In the genomic region with DNA sequence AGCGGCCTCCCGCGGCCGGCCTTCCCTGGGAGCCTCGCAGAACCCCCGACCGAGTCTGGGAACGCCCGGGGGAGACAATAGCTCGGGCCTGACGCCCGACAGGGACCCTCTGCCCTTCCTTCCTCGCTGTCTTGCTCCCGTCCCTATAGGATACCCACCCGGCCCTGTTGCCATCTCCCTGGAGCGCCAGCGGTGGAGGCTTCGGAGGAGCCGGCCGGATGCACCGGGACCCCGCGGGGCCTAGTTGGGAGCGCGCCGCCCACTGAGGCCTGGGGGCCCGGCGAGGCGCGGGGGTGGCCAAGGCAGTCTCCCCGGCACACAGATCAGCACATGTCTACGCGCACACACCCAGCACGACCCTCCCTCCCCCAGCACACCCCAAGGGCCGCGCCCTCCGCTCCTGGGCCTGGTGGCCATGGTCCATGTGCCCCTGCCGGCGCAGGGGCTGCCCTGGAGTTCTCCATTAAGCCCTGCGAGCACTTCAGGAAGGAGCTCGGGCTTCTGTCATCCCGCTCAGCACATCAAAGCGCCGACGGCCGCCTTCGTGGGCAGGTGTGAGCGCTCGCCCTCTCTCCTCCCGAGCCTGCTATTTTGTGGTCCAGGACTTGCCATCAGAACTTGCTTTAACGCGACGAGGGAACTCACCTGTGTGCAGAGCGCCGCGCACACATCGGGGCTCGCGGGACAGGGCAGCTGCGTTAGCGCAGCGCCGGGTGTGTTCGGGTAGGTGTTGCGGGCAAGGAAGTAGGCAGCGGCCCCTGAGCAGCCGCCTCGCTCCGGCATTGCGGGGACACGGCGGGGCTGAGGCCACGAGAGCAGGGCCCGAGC, we compare ENCODE assay signal across 13 cellular contexts. TPM values are rescaled to one million over a fixed set of nuclear protein-coding genes. Genes with fewer than 3 reads are reported as not detected.
A peak's percentile ranks its signal among the peaks of the same experiment; 100 is the strongest.
DNase-seq lines count a peak whose midpoint lies in the region; ATAC-seq, FAIRE-seq and TF ChIP-seq lines count a peak whose summit lies in the region.
"Had no signal": no experiment of that assay in that cellular context is flagged by ENCODE, and none has a peak within 500 bp of the region (broad histone marks: within the 10 kb centered on the region; RNA-seq: fewer than 3 reads in every experiment).

No MANE protein-coding gene starts in this region.

- TF ChIP-seq RAD21 in H1 (IDR thresholded peaks at IDR 0.05 in 1 of 2, conservative IDR thresholded peaks at IDR 0.05 in 1 of 2; ENCODE audit: low read depth in 2 of 2, low read length in 2 of 2): no peak

- intact Hi-C loops in spleen (cut with DNase I; ENCODE audit: low total_unique reads): no loop called here

- no peak for TF ChIP-seq EP300 in H1 (IDR thresholded peaks at IDR 0.05; ENCODE audit: borderline replicate concordance in 1 of 2, low read depth in 2 of 2, low read length in 2 of 2)

- H2AK5ac ChIP-seq in H1 (ENCODE audit: low read depth, low read length): no peak overlapping the region
- H2AK5ac ChIP-seq in mesenchymal stem cell (ENCODE audit: low read length, severe bottlenecking): no peak overlapping the region

- H4K91ac ChIP-seq in H1 (replicated peaks; ENCODE audit: insufficient read length, low read length) (no peak overlapping the region), mesenchymal stem cell (ENCODE audit: low read length) (no peak overlapping the region)

- no peak overlapping the region for H3K56ac ChIP-seq in H1 (replicated peaks; ENCODE audit: insufficient read length, low read depth, low read length)

- H3K9me3 ChIP-seq in Peyer's patch (no peaks in the 10 kb centered on the region), H1 (ENCODE audit: insufficient read depth in 2 of 2, low read depth in 1 of 2, low read length in 1 of 2) (no peaks in the 10 kb centered on the region), mesenchymal stem cell (ENCODE audit: control insufficient read depth, low read length) (no peaks in the 10 kb centered on the region), spleen (no peaks in the 10 kb centered on the region)

- no peak for FAIRE-seq in H1 (lab: Jason Lieb, UNC)

- ATAC-seq in HG02623 (IDR thresholded peaks at IDR 0.05; ENCODE audit: unreplicated experiment): no peak

- peaks cover 13 to 27% of the 10 kb centered on the region in 2 experiments for H4K20me1 ChIP-seq in H1 (replicated peaks in 1 of 2; ENCODE audit: control insufficient read depth in 1 of 2, insufficient read depth in 2 of 2, low read length in 2 of 2)

- H3K4me1 ChIP-seq in Peyer's patch (peaks cover 0 to 13% (median 4%) of the 10 kb centered on the region in 4 donors), H1 (replicated peaks in 1 of 4; ENCODE audit: control insufficient read depth in 3 of 4, insufficient read depth in 4 of 4, low read length in 3 of 4) (peaks cover 0 to 32% (median 10%) of the 10 kb centered on the region in 4 experiments; a peak in 5 of 7 replicates), mesenchymal stem cell (ENCODE audit: control insufficient read depth, insufficient read depth, low read depth, low read length) (peaks cover 36% of the 10 kb centered on the region), spleen (peaks cover 7 to 58% (median 43%) of the 10 kb centered on the region in 6 donors)

- H2BK5ac ChIP-seq in H1 (ENCODE audit: low read depth, low read length): no peak overlapping the region
- H2BK5ac ChIP-seq in mesenchymal stem cell (ENCODE audit: low read depth, low read length, poor library complexity, severe bottlenecking): no peak overlapping the region

- H3K27ac ChIP-seq in Peyer's patch (peak overlapping the region; percentile 22 to 90 (median 65)), H1 (ENCODE audit: low read depth, low read length) (no peak overlapping the region), mesenchymal stem cell (ENCODE audit: low read length, poor library complexity, severe bottlenecking) (no peak overlapping the region), spleen (no peak overlapping the region)
- H3K27ac ChIP-seq: VCaP had no signal

- H3K23me2 ChIP-seq in H1 (ENCODE audit: low read depth, low read length): peaks cover 2% of the 10 kb centered on the region; the same call in 1 of the 2 replicates

- peaks cover 0 to 33% of the 10 kb centered on the region in 2 donors for H3K27me3 ChIP-seq in Peyer's patch
- H3K27me3 ChIP-seq in H1 (replicated peaks in 1 of 4; ENCODE audit: control insufficient read depth in 3 of 4, extremely low read depth in 1 of 4, insufficient read depth in 3 of 4, low read length in 3 of 4): peaks cover 84 to 100% (median 95%) of the 10 kb centered on the region in 4 experiments
- peaks cover 6 to 81% of the 10 kb centered on the region in 2 experiments for H3K27me3 ChIP-seq in mesenchymal stem cell (ENCODE audit: control insufficient read depth in 1 of 2, insufficient read depth in 1 of 2, low read length in 2 of 2)
- H3K27me3 ChIP-seq in spleen (replicated peaks in 1 of 7): peaks cover 0 to 100% (median 96%) of the 10 kb centered on the region in 7 donors

- no peak overlapping the region for H3K14ac ChIP-seq in H1 (ENCODE audit: insufficient read length)
- H3K14ac ChIP-seq in mesenchymal stem cell (ENCODE audit: low read length in 2 of 2): peak overlapping the region in 1 of 2 experiments; percentile 58

- no peak overlapping the region for H4K5ac ChIP-seq in H1 (ENCODE audit: insufficient read length, low read depth, low read length)

- H3K79me2 ChIP-seq in H1 (ENCODE audit: control insufficient read depth in 1 of 2, insufficient read depth in 2 of 2, low read length in 2 of 2): no peaks in the 10 kb centered on the region

- H2BK12ac ChIP-seq in H1 (ENCODE audit: low read depth, low read length): peak overlapping the region; percentile 12; the same call in 1 of the 2 replicates
- no peak overlapping the region for H2BK12ac ChIP-seq in mesenchymal stem cell (ENCODE audit: low read length in 2 of 2)

- POLR2A ChIA-PET in H1 (lab: Charles Lee; ENCODE audit: partially characterized antibody): interaction anchor here (1.8 to 3.3 kb wide), 2 partner anchors 9 to 10 kb away, joined by 6 to 11 read pairs; no protein-coding TSS in a partner anchor

- 6% methylated on average over 73 of the region's 74 CpGs; no CpG with 5 or more reads in 1 of the 2 experiments for WGBS in H1 (ENCODE audit: extremely low coverage in 1 of 2, insufficient coverage in 1 of 2, insufficient read length in 1 of 2, insufficient replicate concordance in 2 of 2, low coverage in 1 of 2, low lambda C conversion rate in 2 of 2, missing lambda C conversion rate in 1 of 2), 2 experiments
- 12% methylated on average over 72 of the region's 74 CpGs for WGBS in mesenchymal stem cell
- WGBS in spleen, 5 donors: 6 to 12% (median 7%) methylated on average over 48 to 74 of the region's 74 CpGs

- H3K18ac ChIP-seq in H1 (ENCODE audit: extremely low read depth, low read length): no peak overlapping the region
- no peak overlapping the region for H3K18ac ChIP-seq in mesenchymal stem cell (ENCODE audit: low read depth in 1 of 2, low read length in 2 of 2)

- H3K4me2 ChIP-seq in H1 (ENCODE audit: insufficient read depth in 1 of 2, low read depth in 2 of 2, low read length in 2 of 2): peak overlapping the region; percentile 3 to 60; a peak in 3 of 4 replicates
- H3K4me2 ChIP-seq in mesenchymal stem cell (ENCODE audit: low read length, poor library complexity, severe bottlenecking): no peak overlapping the region

- no peak for DNase-seq in Peyer's patch
- DNase-seq in H1 (ENCODE audit: low read depth in 1 of 2, low spot score in 2 of 2): peak in 1 of 2 experiments; percentile 70
- no peak for DNase-seq in mesenchymal stem cell
- DNase-seq in spleen: peak; percentile 72
- no peak for DNase-seq in GM10266 (ENCODE audit: extremely low spot score)
- DNase-seq in NCI-H146 (lab: John Stamatoyannopoulos, UW): no peak
- DNase-seq in NCI-H748 (lab: John Stamatoyannopoulos, UW; ENCODE audit: unreplicated experiment): no peak
- DNase-seq: activated T-cell treated with anti-CD3 and anti-CD28 coated beads, Interleukin-2, amount 50 U/mL, for 1 hour; NCI-H1092 treated with DMSO at 0.1 percent for 48 hours; NCI-H526; Right ventricle myocardium superior had no signal

- no peak overlapping the region for H2BK20ac ChIP-seq in H1 (ENCODE audit: low read length)

- H4K8ac ChIP-seq in H1 (ENCODE audit: extremely low read depth, insufficient read depth, low read length) (peak overlapping the region; percentile 32; the same call in 1 of the 2 replicates), mesenchymal stem cell (ENCODE audit: low read length) (no peak overlapping the region)

- H3K36me3 ChIP-seq in Peyer's patch (no peaks in the 10 kb centered on the region), H1 (ENCODE audit: control insufficient read depth in 2 of 4, insufficient read depth in 4 of 4, low read length in 3 of 4) (peaks cover 0 to 13% (median 0%) of the 10 kb centered on the region in 4 experiments; a peak in 1 of 8 replicates), mesenchymal stem cell (ENCODE audit: control insufficient read depth in 1 of 2, insufficient read depth in 2 of 2, low read depth in 1 of 2, low read length in 2 of 2) (peaks cover 0 to 22% of the 10 kb centered on the region in 2 experiments), spleen (no peaks in the 10 kb centered on the region)

- peak overlapping the region; percentile 26 to 61 (median 44) for H3K4me3 ChIP-seq in Peyer's patch
- peak overlapping the region in 1 of 4 experiments; percentile 40; a peak in 2 of 8 replicates for H3K4me3 ChIP-seq in H1 (ENCODE audit: extremely low read depth in 1 of 4, insufficient read depth in 2 of 4, low read depth in 3 of 4, low read length in 4 of 4)
- H3K4me3 ChIP-seq in mesenchymal stem cell (ENCODE audit: insufficient read depth in 1 of 2, low read depth in 1 of 2, low read length in 2 of 2): peak overlapping the region in 1 of 2 experiments; percentile 29
- H3K4me3 ChIP-seq in spleen: peak overlapping the region; percentile 14 to 60 (median 32)

- H2AFZ ChIP-seq in H1 (ENCODE audit: low read length): no peak overlapping the region
- H2AFZ ChIP-seq in mesenchymal stem cell (ENCODE audit: low read depth, low read length): peak overlapping the region; percentile 44

- CTCF ChIA-PET in H1 (lab: Charles Lee; ENCODE audit: partially characterized antibody): interaction anchor here (1.0 to 1.5 kb wide), 4 partner anchors 9 to 82 kb away, joined by 3 to 8 read pairs (median 4); no protein-coding TSS in a partner anchor

- TF ChIP-seq POLR2A in Peyer's patch (IDR thresholded peaks at IDR 0.05) (no peak), H1 (IDR thresholded peaks at IDR 0.05; ENCODE audit: control extremely low read depth in 1 of 2, low read depth in 2 of 2, low read length in 2 of 2) (no peak), spleen (IDR thresholded peaks at IDR 0.05) (no peak)

- H3K79me1 ChIP-seq in H1 (ENCODE audit: low read depth, low read length) (no peaks in the 10 kb centered on the region), mesenchymal stem cell (replicated peaks; ENCODE audit: low read length, poor library complexity, severe bottlenecking) (no peaks in the 10 kb centered on the region)

- H2BK120ac ChIP-seq in H1 (replicated peaks; ENCODE audit: low read depth, low read length) (no peak overlapping the region), mesenchymal stem cell (ENCODE audit: low read depth, low read length) (no peak overlapping the region)

- H3K4ac ChIP-seq in H1 (replicated peaks; ENCODE audit: insufficient read length, low read depth, low read length): no peak overlapping the region
- no peak overlapping the region for H3K4ac ChIP-seq in mesenchymal stem cell (ENCODE audit: low read depth in 1 of 2, low read length in 2 of 2)

- H2BK15ac ChIP-seq in H1 (ENCODE audit: low read length): no peak overlapping the region
- H2BK15ac ChIP-seq in mesenchymal stem cell (ENCODE audit: low read depth, poor library complexity, severe bottlenecking): no peak overlapping the region

- TF ChIP-seq CTCF in Peyer's patch (IDR thresholded peaks at IDR 0.05): no peak
- TF ChIP-seq CTCF in H1 (IDR thresholded peaks at IDR 0.05; ENCODE audit: control extremely low read depth in 1 of 3, insufficient read depth in 1 of 3, low read depth in 1 of 3, low read length in 3 of 3): no peak
- TF ChIP-seq CTCF in spleen (IDR thresholded peaks at IDR 0.05 in 8 of 11, conservative IDR thresholded peaks at IDR 0.05 in 3 of 11): no peak
- TF ChIP-seq CTCF in GM10266 (IDR thresholded peaks at IDR 0.05; ENCODE audit: control insufficient read depth, insufficient read depth, low read depth, missing control alignments): no peak

- H3K23ac ChIP-seq in H1 (ENCODE audit: insufficient read length) (no peak overlapping the region), mesenchymal stem cell (ENCODE audit: low read length in 2 of 2) (peak overlapping the region in 1 of 2 experiments; percentile 83)

- H3K9ac ChIP-seq in H1 (replicated peaks in 1 of 4; ENCODE audit: extremely low read depth in 1 of 4, low read depth in 3 of 4, low read length in 3 of 4) (no peak overlapping the region), mesenchymal stem cell (ENCODE audit: low read length) (no peak overlapping the region)

RNA-seq across cellular contexts. Expression of a gene that starts 3.7 kb away (rescaled TPM):
- total RNA-seq in Peyer's patch: 10 to 100 TPM in 1 of 4 donors, 1 to 10 TPM in 3; 4.0 to 14.0 (median 8.0) TPM
- not detected in 2 replicates for total RNA-seq in H1 (2021; fragmentation: NEBNext Ultra II Directional; extraction: Animal tissue kit (Norgen Biotek cat#: 25700))
- polyA plus RNA-seq in H1 (2011; rRNA removed): 0.05 TPM in 2 replicates
- 0.08 TPM for polyA plus RNA-seq in H1 (2011; cell fraction: cytosol; rRNA removed)
- polyA plus RNA-seq in H1 (2011; cell fraction: nucleus; rRNA removed): not detected
- polyA plus RNA-seq in H1 (2012, experiment 1 of 2): not detected in 4 replicates
- not detected for polyA plus RNA-seq in H1 (2012, experiment 2 of 2)
- polyA plus RNA-seq in H1 (2013, experiment 1 of 2): 0.06 TPM
- not detected for polyA plus RNA-seq in H1 (2013, experiment 2 of 2)
- not detected in 2 replicates for polyA minus RNA-seq in H1 (2011; rRNA and poly(A)+ RNA removed)
- polyA minus RNA-seq in H1 (2011; cell fraction: cytosol; rRNA and poly(A)+ RNA removed): 0.81 TPM
- polyA minus RNA-seq in H1 (2011; cell fraction: nucleus; rRNA and poly(A)+ RNA removed): 0.30 TPM
- polyA plus RNA-seq in mesenchymal stem cell (2013, experiment 1 of 2): 0.50 TPM
- 0.33 TPM for polyA plus RNA-seq in mesenchymal stem cell (2013, experiment 2 of 2)
- not detected for total RNA-seq in spleen
- not detected for polyA plus RNA-seq in spleen

Comparison
In these comparisons a context has a peak if more than half of its experiments do, and no peak if none do; other contexts are left out.
1. H3K27ac ChIP-seq: peak in Peyer's patch (4 of 4); none in H1 (single experiment), mesenchymal stem cell (single experiment) and spleen (0 of 8).